Comparison of ENCODE assay signal across 20 cellular contexts in genomic region chr17:64398330-64398729, GRCh38. TPM values are rescaled to one million over a fixed set of nuclear protein-coding genes. Genes with fewer than 3 reads are reported as not detected.
DNase-seq lines count a peak whose midpoint lies in the region; ATAC-seq and TF ChIP-seq lines count a peak whose summit lies in the region.
"Had no signal": no experiment of that assay in that cellular context is flagged by ENCODE, and none has a peak within 500 bp of the region (broad histone marks: within the 10 kb centered on the region; RNA-seq: fewer than 3 reads in every experiment).

No MANE protein-coding gene starts in this region.

- H3K36me3 ChIP-seq in GM23338 (ENCODE audit: insufficient read depth), result no peaks in the 10 kb centered on the region
- H3K36me3 ChIP-seq: adrenal gland, cardiac muscle cell, prostate gland, upper lobe of right lung, WERI-Rb-1 had no signal

- no peaks in the 10 kb centered on the region for H3F3A ChIP-seq in GM23338 (replicated peaks; ENCODE audit: low read depth)

- no peaks in the 10 kb centered on the region for H3K4me1 ChIP-seq in GM23338 (ENCODE audit: insufficient read depth)
- H3K4me1 ChIP-seq: prostate gland had no signal

- no peak overlapping the region for H3K27ac ChIP-seq in GM23338 (ENCODE audit: low read depth)
- H3K27ac ChIP-seq: adrenal gland, C4-2B, cardiac muscle cell, prostate gland, upper lobe of right lung, WERI-Rb-1 had no signal

- H2AFZ ChIP-seq in GM23338, result peak overlapping the region; percentile 38; the same call in 1 of the 2 replicates

- no peak overlapping the region for H3K27ac Mint-ChIP-seq in activated CD4-positive, alpha-beta T cell treated with anti-CD3 and anti-CD28 coated beads for 36 hours
- H3K27ac Mint-ChIP-seq in GM23338 (no peak overlapping the region), progenitor cell of endocrine pancreas (no peak overlapping the region)
- peak overlapping the region; percentile 83 for H3K27ac Mint-ChIP-seq in activated naive CD8-positive, alpha-beta T cell
- no peak overlapping the region for H3K27ac Mint-ChIP-seq in natural killer cell treated with Interleukin-12 subunit alpha and Interleukin-12 subunit beta and Interleukin-15 and Interleukin-18, amount 100 ng/mL, for 72 hours
- H3K27ac Mint-ChIP-seq: nephron had no signal

- no peaks in the 10 kb centered on the region for H3K9me3 Mint-ChIP-seq in activated CD4-positive, alpha-beta T cell treated with anti-CD3 and anti-CD28 coated beads for 36 hours (ENCODE audit: low read depth)
- H3K9me3 Mint-ChIP-seq in GM23338 (no peaks in the 10 kb centered on the region), progenitor cell of endocrine pancreas (ENCODE audit: low read depth) (peaks cover 3% of the 10 kb centered on the region)
- H3K9me3 Mint-ChIP-seq in activated naive CD8-positive, alpha-beta T cell (ENCODE audit: low read depth), result no peaks in the 10 kb centered on the region
- no peaks in the 10 kb centered on the region for H3K9me3 Mint-ChIP-seq in natural killer cell treated with Interleukin-12 subunit alpha and Interleukin-12 subunit beta and Interleukin-15 and Interleukin-18, amount 100 ng/mL, for 72 hours
- H3K9me3 Mint-ChIP-seq: nephron had no signal

- POLR2A ChIA-PET in activated CD4-positive, alpha-beta T cell treated with anti-CD3 and anti-CD28 coated beads for 36 hours (lab: Charles Lee), result interaction anchor here (0.6 kb wide), 1 partner anchor 59 kb away, joined by 3 read pairs; no protein-coding TSS in a partner anchor

- H3K27me3 Mint-ChIP-seq in activated CD4-positive, alpha-beta T cell treated with anti-CD3 and anti-CD28 coated beads for 36 hours, result no peaks in the 10 kb centered on the region
- H3K27me3 Mint-ChIP-seq in GM23338 (ENCODE audit: insufficient read depth, low read depth, poor library complexity) (peaks cover 8% of the 10 kb centered on the region), progenitor cell of endocrine pancreas (no peaks in the 10 kb centered on the region)
- H3K27me3 Mint-ChIP-seq in activated naive CD8-positive, alpha-beta T cell, result no peaks in the 10 kb centered on the region
- H3K27me3 Mint-ChIP-seq in natural killer cell treated with Interleukin-12 subunit alpha and Interleukin-12 subunit beta and Interleukin-15 and Interleukin-18, amount 100 ng/mL, for 72 hours, result no peaks in the 10 kb centered on the region

- intact Hi-C loops in activated CD4-positive, alpha-beta T cell treated with anti-CD3 and anti-CD28 coated beads for 36 hours (cut with DNase I, micrococcal nuclease), result no loop called here

- peaks cover 44% of the 10 kb centered on the region for H3K4me1 Mint-ChIP-seq in activated CD4-positive, alpha-beta T cell treated with anti-CD3 and anti-CD28 coated beads for 36 hours
- peaks cover 14% of the 10 kb centered on the region for H3K4me1 Mint-ChIP-seq in GM23338
- peaks cover 61% of the 10 kb centered on the region for H3K4me1 Mint-ChIP-seq in activated naive CD8-positive, alpha-beta T cell (ENCODE audit: low read depth)
- peaks cover 41 to 46% of the 10 kb centered on the region in 2 donors for H3K4me1 Mint-ChIP-seq in natural killer cell treated with Interleukin-12 subunit alpha and Interleukin-12 subunit beta and Interleukin-15 and Interleukin-18, amount 100 ng/mL, for 72 hours (ENCODE audit: low read depth in 2 of 2)
- H3K4me1 Mint-ChIP-seq in progenitor cell of endocrine pancreas (ENCODE audit: low read depth), result peaks cover 5% of the 10 kb centered on the region

- H3K4me3 Mint-ChIP-seq in activated CD4-positive, alpha-beta T cell treated with anti-CD3 and anti-CD28 coated beads for 36 hours, result peak overlapping the region; percentile 50
- H3K4me3 Mint-ChIP-seq in GM23338, result no peak overlapping the region
- peak overlapping the region; percentile 79 for H3K4me3 Mint-ChIP-seq in activated naive CD8-positive, alpha-beta T cell
- H3K4me3 Mint-ChIP-seq in natural killer cell treated with Interleukin-12 subunit alpha and Interleukin-12 subunit beta and Interleukin-15 and Interleukin-18, amount 100 ng/mL, for 72 hours, result peak overlapping the region; percentile 44
- H3K4me3 Mint-ChIP-seq in progenitor cell of endocrine pancreas (ENCODE audit: low read depth), result no peak overlapping the region
- H3K4me3 Mint-ChIP-seq: nephron had no signal

- no peak overlapping the region for H3K4me3 ChIP-seq in GM23338
- H3K4me3 ChIP-seq: adrenal gland, cardiac muscle cell, prostate gland, upper lobe of right lung had no signal

- H3K4me2 ChIP-seq in GM23338, result no peak overlapping the region

- CTCF ChIA-PET in activated CD4-positive, alpha-beta T cell treated with anti-CD3 and anti-CD28 coated beads for 36 hours (lab: Charles Lee), result interaction anchor here (0.8 to 1.4 kb wide), 4 partner anchors 12 to 22 kb away, joined by 3 to 7 read pairs (median 3); no protein-coding TSS in a partner anchor

- no peaks in the 10 kb centered on the region for H3K9me2 ChIP-seq in GM23338 (ENCODE audit: insufficient read depth)

- no peak for DNase-seq in activated CD4-positive, alpha-beta T cell treated with anti-CD3 and anti-CD28 coated beads for 36 hours
- DNase-seq in activated CD4-positive, alpha-beta T cell treated with anti-CD3 and anti-CD28 coated beads for 4 hours, result no peak
- no peak for DNase-seq in GM23338 (ENCODE audit: low spot score)
- no peak for DNase-seq in natural killer cell treated with Interleukin-12 subunit alpha and Interleukin-12 subunit beta and Interleukin-15 and Interleukin-18, amount 100 ng/mL, for 72 hours (ENCODE audit: low spot score)
- DNase-seq in progenitor cell of endocrine pancreas (ENCODE audit: low spot score, unreplicated experiment), result no peak
- no peak for DNase-seq in NCI-H1417 treated with DMSO at 0.1 percent for 48 hours (lab: John Stamatoyannopoulos, UW)
- DNase-seq: 8988T; adrenal gland; effector CD4-positive, alpha-beta T cell; islet precursor cell; NCI-H1694 treated with DMSO at 0.1 percent for 48 hours; NCI-H226; upper lobe of right lung; WERI-Rb-1 had no signal

- peak; percentile 27 for ATAC-seq in activated CD4-positive, alpha-beta T cell treated with anti-CD3 and anti-CD28 coated beads for 36 hours
- ATAC-seq in GM23338, result no peak
- ATAC-seq in natural killer cell treated with Interleukin-12 subunit alpha and Interleukin-12 subunit beta and Interleukin-15 and Interleukin-18, amount 100 ng/mL, for 72 hours, result no peak
- ATAC-seq in GM19351 (IDR thresholded peaks at IDR 0.05; ENCODE audit: unreplicated experiment), result no peak
- ATAC-seq: upper lobe of right lung had no signal

- no peaks in the 10 kb centered on the region for H4K20me1 ChIP-seq in GM23338 (replicated peaks; ENCODE audit: insufficient read depth)

- H3K27me3 ChIP-seq in GM23338 (ENCODE audit: insufficient read depth), result no peaks in the 10 kb centered on the region
- H3K27me3 ChIP-seq: adrenal gland, cardiac muscle cell, upper lobe of right lung had no signal

- no peak for TF ChIP-seq CTCF in GM23338 (conservative IDR thresholded peaks at IDR 0.05; ENCODE audit: low read depth in 2 of 2)
- no peak for TF ChIP-seq CTCF in progenitor cell of endocrine pancreas (IDR thresholded peaks at IDR 0.05; ENCODE audit: unreplicated experiment)

- H3K36me3 Mint-ChIP-seq in activated CD4-positive, alpha-beta T cell treated with anti-CD3 and anti-CD28 coated beads for 36 hours (ENCODE audit: low read depth), result no peaks in the 10 kb centered on the region
- no peaks in the 10 kb centered on the region for H3K36me3 Mint-ChIP-seq in GM23338 (ENCODE audit: low read depth)
- H3K36me3 Mint-ChIP-seq in activated naive CD8-positive, alpha-beta T cell, result peaks cover 4% of the 10 kb centered on the region
- no peaks in the 10 kb centered on the region for H3K36me3 Mint-ChIP-seq in natural killer cell treated with Interleukin-12 subunit alpha and Interleukin-12 subunit beta and Interleukin-15 and Interleukin-18, amount 100 ng/mL, for 72 hours
- no peaks in the 10 kb centered on the region for H3K36me3 Mint-ChIP-seq in progenitor cell of endocrine pancreas (ENCODE audit: insufficient read depth)

- H3K79me2 ChIP-seq in GM23338 (replicated peaks; ENCODE audit: insufficient read depth), result no peaks in the 10 kb centered on the region

TF ChIP-seq in GM23338, 12 proteins besides CTCF, POLR2A, EP300 and RAD21 (continues in another document):
- TF ChIP-seq ETS1 (IDR thresholded peaks at IDR 0.05) (no peak), CREB1 (CRISPR knock-in tag; IDR thresholded peaks at IDR 0.05; ENCODE audit: low read depth) (no peak), EZH2phosphoT487 (IDR thresholded peaks at IDR 0.05; ENCODE audit: unreplicated experiment) (no peak), POLR2AphosphoS5 (IDR thresholded peaks at IDR 0.05; ENCODE audit: low read depth) (no peak)

RNA-seq across cellular contexts. Expression of gene PECAM1, which starts 7.7 kb away (rescaled TPM):
- 10 to 100 TPM in 1 of 2 experiments, 1 to 10 TPM in 1; 9.9 to 13.5 TPM for total RNA-seq in activated CD4-positive, alpha-beta T cell treated with anti-CD3 and anti-CD28 coated beads for 36 hours
- 0.04 TPM in 1 of 2 replicates, not detected in the other for total RNA-seq in GM23338 (2014; rRNA removed; shearing (Covaris generic))
- polyA plus RNA-seq in GM23338 (2016; fragmentation: Nextera tagmentation; extraction: Ambion mirVana), result not detected in 2 replicates
- total RNA-seq in natural killer cell treated with Interleukin-12 subunit alpha and Interleukin-12 subunit beta and Interleukin-15 and Interleukin-18, amount 100 ng/mL, for 72 hours, result 10 to 100 TPM in 1 of 2 donors, 1 to 10 TPM in 1; 8.1 to 17.1 TPM
- total RNA-seq in progenitor cell of endocrine pancreas, result 0.04 and 0.19 TPM in 2 replicates
- polyA plus RNA-seq: cardiac muscle cell had no signal

RNA-seq across cellular contexts. Expression of gene MILR1, which starts 50.6 kb away (rescaled TPM):
- total RNA-seq in activated CD4-positive, alpha-beta T cell treated with anti-CD3 and anti-CD28 coated beads for 36 hours, result under 1 TPM in 1 of 2 experiments, not detected in 1; 0.30 TPM
- total RNA-seq in GM23338 (2014; rRNA removed; shearing (Covaris generic)), result not detected in 2 replicates
- polyA plus RNA-seq in GM23338 (2016; fragmentation: Nextera tagmentation; extraction: Ambion mirVana), result 0.39 TPM in 1 of 2 replicates, not detected in the other
- total RNA-seq in natural killer cell treated with Interleukin-12 subunit alpha and Interleukin-12 subunit beta and Interleukin-15 and Interleukin-18, amount 100 ng/mL, for 72 hours, result 1 to 10 TPM; 5.0 to 6.9 TPM
- total RNA-seq in progenitor cell of endocrine pancreas, result not detected in 2 replicates
- total RNA-seq: cardiac muscle cell had no signal
- polyA plus RNA-seq: cardiac muscle cell had no signal

Comparison
In these comparisons a context has a peak if more than half of its experiments do, and no peak if none do; other contexts are left out.
1. H3K4me3 Mint-ChIP-seq: peak in activated CD4-positive, alpha-beta T cell treated with anti-CD3 and anti-CD28 coated beads for 36 hours (single experiment), activated naive CD8-positive, alpha-beta T cell (single experiment) and natural killer cell treated with Interleukin-12 subunit alpha and Interleukin-12 subunit beta and Interleukin-15 and Interleukin-18, amount 100 ng/mL, for 72 hours (single experiment); none in GM23338 (single experiment) and progenitor cell of endocrine pancreas (single experiment).